12 cellular contexts compared by ENCODE assay signal in the genomic region with DNA sequence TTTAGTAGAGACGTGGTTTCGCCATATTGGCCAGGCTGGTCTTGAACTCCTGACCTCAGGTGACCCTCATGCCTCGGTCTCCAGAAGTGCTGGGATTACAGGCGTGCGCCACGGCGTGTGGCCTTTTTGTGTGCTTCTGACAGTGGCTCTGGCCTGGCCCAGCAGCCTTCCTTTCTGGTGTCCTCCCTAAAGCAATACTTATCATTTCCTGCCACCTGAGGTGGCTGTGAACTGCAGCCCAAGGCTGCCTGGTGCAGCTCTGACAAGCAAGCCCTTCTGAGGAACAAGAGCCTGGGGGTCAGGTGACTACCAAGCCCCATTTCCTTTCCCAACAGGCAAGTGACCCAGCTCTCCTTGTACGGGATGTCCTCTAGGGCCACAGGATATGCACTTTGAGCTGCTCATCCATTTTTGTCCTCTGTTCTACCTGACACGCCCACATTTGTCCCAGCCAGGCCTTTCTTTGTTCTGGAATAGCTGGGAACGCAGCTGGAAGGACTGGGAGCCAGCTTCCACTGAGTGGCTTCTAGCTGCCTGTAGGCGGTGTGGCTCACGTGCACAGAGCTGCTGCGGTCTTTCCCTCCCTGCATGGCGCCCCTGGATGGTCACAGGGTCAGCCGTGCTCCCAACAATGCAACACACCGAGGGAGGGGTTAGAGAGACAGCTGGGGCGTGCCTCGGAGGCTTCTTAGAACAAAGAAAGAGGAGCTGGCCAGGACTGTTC. TPM values are rescaled to one million over a fixed set of nuclear protein-coding genes. Genes with fewer than 3 reads are reported as not detected.
DNase-seq lines count a peak whose midpoint lies in the region; ATAC-seq and TF ChIP-seq lines count a peak whose summit lies in the region.
"Had no signal": no experiment of that assay in that cellular context is flagged by ENCODE, and none has a peak within 500 bp of the region (broad histone marks: within the 10 kb centered on the region; RNA-seq: fewer than 3 reads in every experiment).

No MANE protein-coding gene starts in this region.

- intact Hi-C loops in breast epithelium (cut with DNase I; ENCODE audit: low total_unique reads): no loop called here

- H3K27ac ChIP-seq in breast epithelium (peak overlapping the region; percentile 66 to 69), subcutaneous abdominal adipose tissue (ENCODE audit: low read depth, low read length) (peak overlapping the region; percentile 2)

- TF ChIP-seq CTCF in breast epithelium (IDR thresholded peaks at IDR 0.05): no peak

- H3K9me3 ChIP-seq in breast epithelium (no peaks in the 10 kb centered on the region), subcutaneous abdominal adipose tissue (ENCODE audit: control insufficient read depth in 5 of 5, low read length in 5 of 5) (no peaks in the 10 kb centered on the region)
- H3K9me3 ChIP-seq: A549 had no signal

- DNase-seq in DMS53 (lab: John Stamatoyannopoulos, UW) (peak; percentile 32), DMS53 treated with DMSO at 0.1 percent for 48 hours (lab: John Stamatoyannopoulos, UW; ENCODE audit: unreplicated experiment) (no peak), breast epithelium (ENCODE audit: low spot score in 2 of 2) (peak in 1 of 2 donors; percentile 75), inferior parietal cortex (ENCODE audit: extremely low spot score) (peak; percentile 33), RPMI8226 (no peak)
- DNase-seq in stimulated activated CD4-positive, alpha-beta T cell treated with anti-CD3 and anti-CD28 coated beads, Interleukin-2, amount 100 ng/mL, for 24 hours: no peak
- DNase-seq: activated T-cell treated with anti-CD3 and anti-CD28 coated beads, Interleukin-2, amount 50 U/mL, for 4 hours; naive thymus-derived CD4-positive, alpha-beta T cell; NCI-H187 treated with DMSO at 0.1 percent for 48 hours had no signal

- no peak for ATAC-seq in GM18907 (IDR thresholded peaks at IDR 0.05; ENCODE audit: unreplicated experiment)
- ATAC-seq: A549; activated T-cell treated with anti-CD3 and anti-CD28 coated beads, Interleukin-2, amount 50 U/mL, for 4 hours; naive thymus-derived CD4-positive, alpha-beta T cell had no signal

- no peak overlapping the region for H3K4me3 ChIP-seq in breast epithelium
- H3K4me3 ChIP-seq in subcutaneous abdominal adipose tissue (ENCODE audit: low read depth in 1 of 5, low read length in 5 of 5): no peak overlapping the region
- H3K4me3 ChIP-seq: A549 had no signal

- H3K4me1 ChIP-seq in breast epithelium (peaks cover 0 to 9% of the 10 kb centered on the region in 2 donors), subcutaneous abdominal adipose tissue (ENCODE audit: control insufficient read depth in 5 of 5, insufficient read depth in 5 of 5, low read length in 5 of 5) (peaks cover 3 to 27% (median 19%) of the 10 kb centered on the region in 5 donors)

- H3K9ac ChIP-seq in subcutaneous abdominal adipose tissue (ENCODE audit: low read length in 5 of 5): no peak overlapping the region

- H3K36me3 ChIP-seq in breast epithelium (no peaks in the 10 kb centered on the region), subcutaneous abdominal adipose tissue (ENCODE audit: control insufficient read depth in 5 of 5, insufficient read depth in 5 of 5, low read length in 5 of 5) (peaks cover 0 to 34% (median 32%) of the 10 kb centered on the region in 5 donors)

- TF ChIP-seq POLR2A in breast epithelium (IDR thresholded peaks at IDR 0.05): no peak

- no peaks in the 10 kb centered on the region for H3K27me3 ChIP-seq in breast epithelium
- H3K27me3 ChIP-seq in subcutaneous abdominal adipose tissue (ENCODE audit: control insufficient read depth in 5 of 5, insufficient read depth in 4 of 5, low read length in 5 of 5): peaks cover 0 to 4% (median 0%) of the 10 kb centered on the region in 5 donors

RNA-seq across cellular contexts. Expression of gene BID, which starts 12.3 kb away (rescaled TPM):
- 10 to 100 TPM; 25.9 to 35.7 (median 29.0) TPM for total RNA-seq in breast epithelium

Comparison
In these comparisons a context has a peak if more than half of its experiments do, and no peak if none do; other contexts are left out.
1. DNase-seq: peak in DMS53 (single experiment) and inferior parietal cortex (single experiment); none in DMS53 treated with DMSO at 0.1 percent for 48 hours (single experiment), RPMI8226 (single experiment) and stimulated activated CD4-positive, alpha-beta T cell treated with anti-CD3 and anti-CD28 coated beads, Interleukin-2, amount 100 ng/mL, for 24 hours (0 of 2).